ENCODE assay signal across 8 cellular contexts in genomic region chr18:12645751-12646203, GRCh38. TPM values are rescaled to one million over a fixed set of nuclear protein-coding genes. Genes with fewer than 3 reads are reported as not detected.
DNase-seq lines count a peak whose midpoint lies in the region; ATAC-seq and TF ChIP-seq lines count a peak whose summit lies in the region.

No MANE protein-coding gene starts in this region.

- H3K9me3 ChIP-seq in endodermal cell (ENCODE audit: control insufficient read depth, low read length) = no peaks in the 10 kb centered on the region
- no peaks in the 10 kb centered on the region for H3K9me3 ChIP-seq in lung (ENCODE audit: control insufficient read depth in 2 of 2, insufficient read depth in 1 of 2, low read length in 1 of 2)
- no peaks in the 10 kb centered on the region for H3K9me3 ChIP-seq in uterus

- 87 to 90% methylated on average over 7 to 10 of the region's 10 CpGs for WGBS in endodermal cell (ENCODE audit: insufficient coverage in 1 of 2, insufficient read length in 1 of 2), 2 experiments
- WGBS in lung, 2 donors = 57 to 77% methylated on average over 10 of the region's 10 CpGs

- no peaks in the 10 kb centered on the region for H3K27me3 ChIP-seq in endodermal cell (ENCODE audit: control insufficient read depth, insufficient read depth, low read length, poor library complexity, severe bottlenecking)
- H3K27me3 ChIP-seq in lung (ENCODE audit: control insufficient read depth, insufficient read depth) = no peaks in the 10 kb centered on the region
- no peaks in the 10 kb centered on the region for H3K27me3 ChIP-seq in uterus

- H3K27ac ChIP-seq in endodermal cell (ENCODE audit: low read depth, low read length) = no peak overlapping the region
- peak overlapping the region; percentile 77 to 83 for H3K27ac ChIP-seq in lung (ENCODE audit: low read depth in 1 of 2, low read length in 1 of 2)
- H3K27ac ChIP-seq in uterus = peak overlapping the region in 1 of 2 donors; percentile 48

- no peak overlapping the region for H3K27ac Mint-ChIP-seq in endodermal cell
- H3K27ac Mint-ChIP-seq in endothelial cell (ENCODE audit: unreplicated experiment) = no peak overlapping the region

- H3K27me3 Mint-ChIP-seq in endodermal cell (ENCODE audit: insufficient read depth) (no peaks in the 10 kb centered on the region), endothelial cell (ENCODE audit: unreplicated experiment) (no peaks in the 10 kb centered on the region)

- H3K4me1 ChIP-seq in endodermal cell (ENCODE audit: control insufficient read depth, insufficient read depth, low read length) = no peaks in the 10 kb centered on the region
- H3K4me1 ChIP-seq in lung (ENCODE audit: control insufficient read depth in 2 of 2, insufficient read depth in 2 of 2, low read length in 2 of 2) = peaks cover 4 to 5% of the 10 kb centered on the region in 2 donors
- H3K4me1 ChIP-seq in uterus = peaks cover 0 to 8% of the 10 kb centered on the region in 2 donors

- H3K36me3 ChIP-seq in endodermal cell (ENCODE audit: control insufficient read depth, insufficient read depth, low read length) (peaks cover 7% of the 10 kb centered on the region), lung (ENCODE audit: control insufficient read depth in 2 of 2, insufficient read depth in 2 of 2, low read length in 2 of 2) (peaks cover 0 to 1% of the 10 kb centered on the region in 2 donors), uterus (no peaks in the 10 kb centered on the region)

- H3K4me1 Mint-ChIP-seq in endodermal cell (peaks cover 11% of the 10 kb centered on the region), endothelial cell (ENCODE audit: unreplicated experiment) (peaks cover 13% of the 10 kb centered on the region)

- no peak overlapping the region for H3K4me3 ChIP-seq in endodermal cell (ENCODE audit: low read length)
- no peak overlapping the region for H3K4me3 ChIP-seq in lung
- H3K4me3 ChIP-seq in uterus = no peak overlapping the region

- no peak for TF ChIP-seq POLR2A in uterus (IDR thresholded peaks at IDR 0.05)

- H3K9me3 Mint-ChIP-seq in endodermal cell (no peaks in the 10 kb centered on the region), endothelial cell (ENCODE audit: unreplicated experiment) (no peaks in the 10 kb centered on the region)

- H3K4me3 Mint-ChIP-seq in endodermal cell = no peak overlapping the region
- H3K4me3 Mint-ChIP-seq in endothelial cell (ENCODE audit: unreplicated experiment) = no peak overlapping the region

- peak; percentile 33 for DNase-seq in NCI-H1092 treated with DMSO at 0.1 percent for 48 hours (lab: John Stamatoyannopoulos, UW)
- DNase-seq in NCI-H1092 (lab: John Stamatoyannopoulos, UW) = no peak
- peak; percentile 49 for DNase-seq in endodermal cell
- peak; percentile 80 for DNase-seq in lung (ENCODE audit: low spot score)
- peak; percentile 38 to 39 for DNase-seq in uterus
- no peak for DNase-seq in endothelial cell (ENCODE audit: low spot score)
- no peak for DNase-seq in activated T-cell treated with anti-CD3 and anti-CD28 coated beads, Interleukin-2, amount 50 U/mL, for 48 hours

- H3K36me3 Mint-ChIP-seq in endodermal cell (ENCODE audit: low read depth) (no peaks in the 10 kb centered on the region), endothelial cell (ENCODE audit: low read depth, unreplicated experiment) (no peaks in the 10 kb centered on the region)

- intact Hi-C loops in uterus (cut with DNase I; ENCODE audit: low total_unique reads) = no loop called here

- ATAC-seq in lung (ENCODE audit: insufficient read depth, low FRiP score) = peak; percentile 82
- ATAC-seq in HG02759 (IDR thresholded peaks at IDR 0.05; ENCODE audit: unreplicated experiment) = no peak

- no peak overlapping the region for H3K9ac ChIP-seq in endodermal cell (ENCODE audit: extremely low read depth, low read length, poor library complexity, severe bottlenecking)

- no peak for TF ChIP-seq CTCF in endodermal cell (conservative IDR thresholded peaks at IDR 0.05)
- no peak for TF ChIP-seq CTCF in lung (IDR thresholded peaks at IDR 0.05; ENCODE audit: control extremely low read depth, extremely low read depth)
- no peak for TF ChIP-seq CTCF in uterus (IDR thresholded peaks at IDR 0.05)
- TF ChIP-seq CTCF in endothelial cell (IDR thresholded peaks at IDR 0.05; ENCODE audit: unreplicated experiment) = no peak

RNA-seq across cellular contexts. Expression of gene SPIRE1, which starts 12.1 kb away (rescaled TPM):
- total RNA-seq in endodermal cell (10 to 100 TPM; 14.2 to 17.2 TPM), lung (10 to 100 TPM; 17.5 to 34.0 TPM), uterus (10 to 100 TPM; 12.9 to 78.1 (median 27.5) TPM), endothelial cell (ENCODE audit: unreplicated experiment) (31.3 TPM)
- 11.6 TPM for polyA plus RNA-seq in endodermal cell (2013, experiment 1 of 2)
- 9.6 TPM for polyA plus RNA-seq in endodermal cell (2013, experiment 2 of 2)
- 10 to 100 TPM in 1 of 2 donors, 1 to 10 TPM in 1; 8.7 to 12.0 TPM for polyA plus RNA-seq in lung

RNA-seq across cellular contexts. Expression of gene CEP76, which starts 56.7 kb away (rescaled TPM):
- total RNA-seq in endodermal cell (10 to 100 TPM; 17.8 to 19.2 TPM), lung (10 to 100 TPM in 1 of 2 donors, 1 to 10 TPM in 1; 4.4 to 10.4 TPM), uterus (10 to 100 TPM in 2 of 4 donors, 1 to 10 TPM in 2; 5.6 to 35.6 (median 11.7) TPM), endothelial cell (ENCODE audit: unreplicated experiment) (9.3 TPM)
- polyA plus RNA-seq in endodermal cell (2013, experiment 1 of 2) = 15.4 TPM
- 14.3 TPM for polyA plus RNA-seq in endodermal cell (2013, experiment 2 of 2)
- 1 to 10 TPM; 3.0 to 3.5 TPM for polyA plus RNA-seq in lung

RNA-seq across cellular contexts. Expression of gene PSMG2, which starts 57.1 kb away (rescaled TPM):
- 10 to 100 TPM; 65.5 to 70.2 TPM for total RNA-seq in endodermal cell
- polyA plus RNA-seq in endodermal cell (2013, experiment 1 of 2) = 102 TPM
- polyA plus RNA-seq in endodermal cell (2013, experiment 2 of 2) = 89.8 TPM
- 10 to 100 TPM; 53.3 to 60.7 TPM for total RNA-seq in lung
- polyA plus RNA-seq in lung = 100 to 1,000 TPM in 1 of 2 donors, 10 to 100 TPM in 1; 61.8 to 117 TPM
- total RNA-seq in uterus = 10 to 100 TPM; 62.4 to 70.2 (median 69.0) TPM
- total RNA-seq in endothelial cell (ENCODE audit: unreplicated experiment) = 70.4 TPM

Comparison
In these comparisons a context has a peak if more than half of its experiments do, and no peak if none do; other contexts are left out.
1. DNase-seq: peak in NCI-H1092 treated with DMSO at 0.1 percent for 48 hours (single experiment), endodermal cell (single experiment), lung (single experiment) and uterus (2 of 2); none in NCI-H1092 (single experiment), endothelial cell (single experiment) and activated T-cell treated with anti-CD3 and anti-CD28 coated beads, Interleukin-2, amount 50 U/mL, for 48 hours (0 of 2).